ENCODE assay signal across 21 cellular contexts in genomic region chr11:75598900-75599299, GRCh38. TPM values are rescaled to one million over a fixed set of nuclear protein-coding genes. Genes with fewer than 3 reads are reported as not detected.
"Had no signal": no experiment of that assay in that cellular context is flagged by ENCODE, and none has a peak within 500 bp of the region (broad histone marks: within the 10 kb centered on the region; RNA-seq: fewer than 3 reads in every experiment).

No MANE protein-coding gene starts in this region.

- H3K27ac Mint-ChIP-seq: activated B cell treated with CpG ODN at 0.5 μM for 24 hours; activated CD4-positive, alpha-beta memory T cell treated with anti-CD3 and anti-CD28 coated beads, Interleukin-2, amount 10 ng/mL, durations not matched to agents 7 days and 5 days; activated CD4-positive, alpha-beta T cell treated with anti-CD3 and anti-CD28 coated beads, Interleukin-2, amount 10 ng/mL, durations not matched to agents 7 days and 5 days; activated naive CD4-positive, alpha-beta T cell treated with anti-CD3 and anti-CD28 coated beads, Interleukin-2, amount 10 ng/mL, durations not matched to agents 7 days and 5 days; activated naive CD8-positive, alpha-beta T cell treated with anti-CD3 and anti-CD28 coated beads for 36 hours; activated T-helper 17 cell treated with anti-CD3 and anti-CD28 coated beads, Interleukin-2, amount 50 U/mL, for 72 hours; T-helper 17 cell had no signal

- H3K4me3 Mint-ChIP-seq: activated B cell treated with CpG ODN at 0.5 μM for 24 hours; activated CD4-positive, alpha-beta memory T cell treated with anti-CD3 and anti-CD28 coated beads, Interleukin-2, amount 10 ng/mL, durations not matched to agents 7 days and 5 days; activated CD4-positive, alpha-beta T cell treated with anti-CD3 and anti-CD28 coated beads, Interleukin-2, amount 10 ng/mL, durations not matched to agents 7 days and 5 days; activated naive CD4-positive, alpha-beta T cell treated with anti-CD3 and anti-CD28 coated beads, Interleukin-2, amount 10 ng/mL, durations not matched to agents 7 days and 5 days; activated naive CD8-positive, alpha-beta T cell treated with anti-CD3 and anti-CD28 coated beads for 36 hours; activated T-helper 17 cell treated with anti-CD3 and anti-CD28 coated beads, Interleukin-2, amount 50 U/mL, for 72 hours; T-helper 17 cell had no signal

- H3K9me3 Mint-ChIP-seq: activated B cell treated with CpG ODN at 0.5 μM for 24 hours; activated CD4-positive, alpha-beta memory T cell treated with anti-CD3 and anti-CD28 coated beads, Interleukin-2, amount 10 ng/mL, durations not matched to agents 7 days and 5 days; activated CD4-positive, alpha-beta T cell treated with anti-CD3 and anti-CD28 coated beads, Interleukin-2, amount 10 ng/mL, durations not matched to agents 7 days and 5 days; activated naive CD4-positive, alpha-beta T cell treated with anti-CD3 and anti-CD28 coated beads, Interleukin-2, amount 10 ng/mL, durations not matched to agents 7 days and 5 days; activated naive CD8-positive, alpha-beta T cell treated with anti-CD3 and anti-CD28 coated beads for 36 hours; activated T-helper 17 cell treated with anti-CD3 and anti-CD28 coated beads, Interleukin-2, amount 50 U/mL, for 72 hours had no signal

- H3K36me3 Mint-ChIP-seq: activated naive CD4-positive, alpha-beta T cell treated with anti-CD3 and anti-CD28 coated beads, Interleukin-2, amount 10 ng/mL, durations not matched to agents 7 days and 5 days; activated naive CD8-positive, alpha-beta T cell treated with anti-CD3 and anti-CD28 coated beads for 36 hours had no signal

- ATAC-seq: activated T-helper 17 cell treated with anti-CD3 and anti-CD28 coated beads, Interleukin-2, amount 50 U/mL, for 72 hours; T-helper 17 cell had no signal

- H3K4me1 Mint-ChIP-seq: activated naive CD4-positive, alpha-beta T cell treated with anti-CD3 and anti-CD28 coated beads, Interleukin-2, amount 10 ng/mL, durations not matched to agents 7 days and 5 days; activated naive CD8-positive, alpha-beta T cell treated with anti-CD3 and anti-CD28 coated beads for 36 hours had no signal

- DNase-seq: activated B cell treated with CpG ODN at 0.5 μM for 24 hours; activated CD4-positive, alpha-beta memory T cell treated with anti-CD3 and anti-CD28 coated beads, Interleukin-2, amount 10 ng/mL, durations not matched to agents 7 days and 5 days; activated CD4-positive, alpha-beta T cell treated with anti-CD3 and anti-CD28 coated beads, Interleukin-2, amount 10 ng/mL, durations not matched to agents 7 days and 5 days; activated gamma-delta T cell treated with Interleukin-2 at 50 U/mL for 16 hours; activated naive CD4-positive, alpha-beta T cell treated with anti-CD3 and anti-CD28 coated beads, Interleukin-2, amount 10 ng/mL, durations not matched to agents 7 days and 5 days; activated naive CD8-positive, alpha-beta T cell treated with anti-CD3 and anti-CD28 coated beads for 36 hours; activated T-cell treated with anti-CD3 and anti-CD28 coated beads for 4 hours; activated T-cell treated with anti-CD3 and anti-CD28 coated beads, Interleukin-2, amount 50 U/mL, for 48 hours; MM.1S; NCI-H1105; NCI-H1436; NCI-H1694 treated with DMSO at 0.1 percent for 48 hours; NCI-H2029 treated with DMSO at 0.1 percent for 48 hours; NCI-H345; NCI-H510A; NCI-H748 treated with DMSO at 0.1 percent for 48 hours; SIG-M5; T-helper 17 cell; T-helper 9 cell had no signal

- H3K27me3 Mint-ChIP-seq: activated naive CD8-positive, alpha-beta T cell treated with anti-CD3 and anti-CD28 coated beads for 36 hours had no signal

RNA-seq across cellular contexts. Expression of gene SERPINH1, which starts 36.8 kb away (rescaled TPM):
- total RNA-seq: OCI-LY7 had no signal
